In genomic region chr4:109429545-109429944, GRCh38 we compare ENCODE assay signal across 1 cellular context.
TF ChIP-seq lines count a peak whose summit lies in the region.

No MANE protein-coding gene starts in this region.

TF ChIP-seq in SK-N-SH treated with all-trans-retinoic acid at 6 μM for 48 hours, 23 proteins besides CTCF, POLR2A, EP300 and RAD21 (continued from another document):
- no peak for TF ChIP-seq TSHZ2 (CRISPR knock-in tag; IDR thresholded peaks at IDR 0.05)
- no peak for TF ChIP-seq SNAI2 (CRISPR knock-in tag; IDR thresholded peaks at IDR 0.05)
- TF ChIP-seq GLIS3 (CRISPR knock-in tag; IDR thresholded peaks at IDR 0.05), result no peak
- no peak for TF ChIP-seq ESRRG (CRISPR knock-in tag; IDR thresholded peaks at IDR 0.05)
- no peak for TF ChIP-seq POU6F1 (CRISPR knock-in tag; IDR thresholded peaks at IDR 0.05; ENCODE audit: borderline replicate concordance, low read depth)
- no peak for TF ChIP-seq OSR1 (CRISPR knock-in tag; IDR thresholded peaks at IDR 0.05)
- TF ChIP-seq PPARA (CRISPR knock-in tag; IDR thresholded peaks at IDR 0.05; ENCODE audit: borderline replicate concordance), result no peak
- TF ChIP-seq ARNTL (CRISPR knock-in tag; IDR thresholded peaks at IDR 0.05; ENCODE audit: borderline replicate concordance, low read depth), result no peak
- TF ChIP-seq RARB (CRISPR knock-in tag; IDR thresholded peaks at IDR 0.05), result no peak
- TF ChIP-seq ZFP3 (CRISPR knock-in tag; IDR thresholded peaks at IDR 0.05), result no peak
